8 cellular contexts compared by ENCODE assay signal in genomic region chr15:79673416-79674123, GRCh38.
A peak's percentile ranks its signal among the peaks of the same experiment; 100 is the strongest.
DNase-seq lines count a peak whose midpoint lies in the region; ATAC-seq and TF ChIP-seq lines count a peak whose summit lies in the region.

No MANE protein-coding gene starts in this region.

- no TSS peak for BruUV-seq in PC-9 (replicated peaks; lab: Mats Ljungman, UMichigan)

- no peaks in the 10 kb centered on the region for H3K79me2 ChIP-seq in PC-9 (ENCODE audit: low read depth)

- H3K4me2 ChIP-seq in PC-9, result no peak overlapping the region

- CTCF ChIA-PET in activated naive CD4-positive, alpha-beta T cell treated with anti-CD3 and anti-CD28 coated beads, Interleukin-2, amount 10 ng/mL, durations not matched to agents 7 days and 5 days (lab: Charles Lee), result no interaction called here
- CTCF ChIA-PET in PC-9 (lab: Charles Lee), result no interaction called here

- H3K4me3 Mint-ChIP-seq in activated naive CD4-positive, alpha-beta T cell treated with anti-CD3 and anti-CD28 coated beads, Interleukin-2, amount 10 ng/mL, durations not matched to agents 7 days and 5 days, result no peak overlapping the region
- H3K4me3 Mint-ChIP-seq in activated T-helper 2 cell treated with anti-CD3 and anti-CD28 coated beads, Interferon-gamma antibody, Interleukin-2, Interleukin-4, amounts not matched to agents 10 μg/mL and 5 μg/mL and 100 μg/mL, durations not matched to agents 14 hours and 24 hours and 36 hours (ENCODE audit: low read depth), result no peak overlapping the region
- no peak overlapping the region for H3K4me3 Mint-ChIP-seq in progenitor cell of endocrine pancreas (ENCODE audit: low read depth)

- no peaks in the 10 kb centered on the region for H3F3A ChIP-seq in PC-9 (ENCODE audit: insufficient read depth, low read depth)

- DNase-seq in activated naive CD4-positive, alpha-beta T cell treated with anti-CD3 and anti-CD28 coated beads, Interleukin-2, amount 50 U/mL, for 72 hours (ENCODE audit: low spot score in 2 of 2), result no peak
- DNase-seq in activated naive CD4-positive, alpha-beta T cell treated with anti-CD3 and anti-CD28 coated beads, Interleukin-2, amount 10 ng/mL, durations not matched to agents 7 days and 5 days, result no peak
- no peak for DNase-seq in activated T-helper 2 cell treated with anti-CD3 and anti-CD28 coated beads, Interferon-gamma antibody, Interleukin-2, Interleukin-4, amounts not matched to agents 10 μg/mL and 5 μg/mL and 100 μg/mL, durations not matched to agents 14 hours and 24 hours and 36 hours (ENCODE audit: low spot score)
- DNase-seq in stimulated activated naive CD8-positive, alpha-beta T cell treated with anti-CD3 and anti-CD28 coated beads, Interleukin-15, Interleukin-2, amounts not matched to agents 100 U/mL and 50 U/mL, for 24 hours, result peak; percentile 12
- DNase-seq in NCI-H2029 treated with DMSO at 0.1 percent for 48 hours (lab: John Stamatoyannopoulos, UW), result no peak
- DNase-seq in PC-9, result no peak
- DNase-seq in progenitor cell of endocrine pancreas (ENCODE audit: low spot score, unreplicated experiment), result no peak

- H3K27ac ChIP-seq in PC-9, result no peak overlapping the region

- no peaks in the 10 kb centered on the region for H3K4me1 Mint-ChIP-seq in activated naive CD4-positive, alpha-beta T cell treated with anti-CD3 and anti-CD28 coated beads, Interleukin-2, amount 10 ng/mL, durations not matched to agents 7 days and 5 days
- peaks cover 5% of the 10 kb centered on the region for H3K4me1 Mint-ChIP-seq in activated T-helper 2 cell treated with anti-CD3 and anti-CD28 coated beads, Interferon-gamma antibody, Interleukin-2, Interleukin-4, amounts not matched to agents 10 μg/mL and 5 μg/mL and 100 μg/mL, durations not matched to agents 14 hours and 24 hours and 36 hours (ENCODE audit: low read depth)
- H3K4me1 Mint-ChIP-seq in progenitor cell of endocrine pancreas (ENCODE audit: low read depth), result no peaks in the 10 kb centered on the region

- H3K9me2 ChIP-seq in PC-9 (ENCODE audit: insufficient read depth), result no peaks in the 10 kb centered on the region

- H4K20me1 ChIP-seq in PC-9 (ENCODE audit: insufficient read depth), result no peaks in the 10 kb centered on the region

- intact Hi-C loops in activated T-helper 2 cell treated with anti-CD3 and anti-CD28 coated beads, Interferon-gamma antibody, Interleukin-2, Interleukin-4, amounts not matched to agents 10 μg/mL and 5 μg/mL and 100 μg/mL, durations not matched to agents 14 hours and 24 hours and 36 hours (cut with micrococcal nuclease), result no loop called here
- intact Hi-C loops in PC-9 (cut with micrococcal nuclease; ENCODE audit: unreplicated experiment), result no loop called here

- no peak overlapping the region for H2AFZ ChIP-seq in PC-9

- peaks cover 4% of the 10 kb centered on the region for H3K27me3 Mint-ChIP-seq in activated naive CD4-positive, alpha-beta T cell treated with anti-CD3 and anti-CD28 coated beads, Interleukin-2, amount 10 ng/mL, durations not matched to agents 7 days and 5 days
- peaks cover 8% of the 10 kb centered on the region for H3K27me3 Mint-ChIP-seq in activated T-helper 2 cell treated with anti-CD3 and anti-CD28 coated beads, Interferon-gamma antibody, Interleukin-2, Interleukin-4, amounts not matched to agents 10 μg/mL and 5 μg/mL and 100 μg/mL, durations not matched to agents 14 hours and 24 hours and 36 hours (ENCODE audit: low read depth)
- H3K27me3 Mint-ChIP-seq in progenitor cell of endocrine pancreas, result peaks cover 8% of the 10 kb centered on the region

- H3K36me3 ChIP-seq in PC-9 (ENCODE audit: low read depth), result no peaks in the 10 kb centered on the region

- no peaks in the 10 kb centered on the region for H3K9me3 ChIP-seq in PC-9 (ENCODE audit: insufficient read depth, low read depth)

- H3K36me3 Mint-ChIP-seq in activated naive CD4-positive, alpha-beta T cell treated with anti-CD3 and anti-CD28 coated beads, Interleukin-2, amount 50 U/mL, for 72 hours, result no peaks in the 10 kb centered on the region
- H3K36me3 Mint-ChIP-seq in activated naive CD4-positive, alpha-beta T cell treated with anti-CD3 and anti-CD28 coated beads, Interleukin-2, amount 10 ng/mL, durations not matched to agents 7 days and 5 days, result no peaks in the 10 kb centered on the region
- H3K36me3 Mint-ChIP-seq in activated T-helper 2 cell treated with anti-CD3 and anti-CD28 coated beads, Interferon-gamma antibody, Interleukin-2, Interleukin-4, amounts not matched to agents 10 μg/mL and 5 μg/mL and 100 μg/mL, durations not matched to agents 14 hours and 24 hours and 36 hours (ENCODE audit: low read depth), result no peaks in the 10 kb centered on the region
- no peaks in the 10 kb centered on the region for H3K36me3 Mint-ChIP-seq in progenitor cell of endocrine pancreas (ENCODE audit: insufficient read depth)

- TF ChIP-seq CTCF in PC-9 (conservative IDR thresholded peaks at IDR 0.05), result no peak
- TF ChIP-seq CTCF in progenitor cell of endocrine pancreas (IDR thresholded peaks at IDR 0.05; ENCODE audit: unreplicated experiment), result no peak

- peak; percentile 26 to 84 for ATAC-seq in activated naive CD4-positive, alpha-beta T cell treated with anti-CD3 and anti-CD28 coated beads, Interleukin-2, amount 50 U/mL, for 72 hours
- peak; percentile 92 for ATAC-seq in HG03354 (IDR thresholded peaks at IDR 0.05; ENCODE audit: poor library complexity, severe bottlenecking, unreplicated experiment)
- no peak for ATAC-seq in stimulated activated naive CD8-positive, alpha-beta T cell treated with anti-CD3 and anti-CD28 coated beads, Interleukin-15, Interleukin-2, amounts not matched to agents 100 U/mL and 50 U/mL, for 24 hours

- H3K4me1 ChIP-seq in PC-9 (replicated peaks; ENCODE audit: insufficient read depth), result no peaks in the 10 kb centered on the region

- POLR2A ChIA-PET in PC-9 (lab: Charles Lee; ENCODE audit: unreplicated experiment), result no interaction called here

- H3K27ac Mint-ChIP-seq in activated naive CD4-positive, alpha-beta T cell treated with anti-CD3 and anti-CD28 coated beads, Interleukin-2, amount 50 U/mL, for 72 hours, result no peak overlapping the region
- no peak overlapping the region for H3K27ac Mint-ChIP-seq in activated naive CD4-positive, alpha-beta T cell treated with anti-CD3 and anti-CD28 coated beads, Interleukin-2, amount 10 ng/mL, durations not matched to agents 7 days and 5 days
- H3K27ac Mint-ChIP-seq in activated T-helper 2 cell treated with anti-CD3 and anti-CD28 coated beads, Interferon-gamma antibody, Interleukin-2, Interleukin-4, amounts not matched to agents 10 μg/mL and 5 μg/mL and 100 μg/mL, durations not matched to agents 14 hours and 24 hours and 36 hours, result peak overlapping the region; percentile 8
- H3K27ac Mint-ChIP-seq in progenitor cell of endocrine pancreas, result no peak overlapping the region

- H3K9me3 Mint-ChIP-seq in activated naive CD4-positive, alpha-beta T cell treated with anti-CD3 and anti-CD28 coated beads, Interleukin-2, amount 50 U/mL, for 72 hours, result no peaks in the 10 kb centered on the region
- H3K9me3 Mint-ChIP-seq in activated naive CD4-positive, alpha-beta T cell treated with anti-CD3 and anti-CD28 coated beads, Interleukin-2, amount 10 ng/mL, durations not matched to agents 7 days and 5 days, result no peaks in the 10 kb centered on the region
- no peaks in the 10 kb centered on the region for H3K9me3 Mint-ChIP-seq in activated T-helper 2 cell treated with anti-CD3 and anti-CD28 coated beads, Interferon-gamma antibody, Interleukin-2, Interleukin-4, amounts not matched to agents 10 μg/mL and 5 μg/mL and 100 μg/mL, durations not matched to agents 14 hours and 24 hours and 36 hours
- H3K9me3 Mint-ChIP-seq in progenitor cell of endocrine pancreas (ENCODE audit: low read depth), result no peaks in the 10 kb centered on the region

- no peak overlapping the region for H3K4me3 ChIP-seq in PC-9

- H3K27me3 ChIP-seq in PC-9 (ENCODE audit: insufficient read depth, low read depth), result no peaks in the 10 kb centered on the region
